In genomic region chr17:30950669-30951399, GRCh38 we compare ENCODE assay signal across 8 cellular contexts. TPM values are rescaled to one million over a fixed set of nuclear protein-coding genes. Genes with fewer than 3 reads are reported as not detected.
DNase-seq lines count a peak whose midpoint lies in the region; ATAC-seq and FAIRE-seq lines count a peak whose summit lies in the region.

No MANE protein-coding gene starts in this region.

- H3K27me3 Mint-ChIP-seq in stimulated activated naive B cell treated with anti-CD40 and anti-IgM and Interleukin-4, amounts not matched to agents 10 μg/mL and 1 μg/mL and 100 μg/mL, for 72 hours, result no peaks in the 10 kb centered on the region
- no peaks in the 10 kb centered on the region for H3K27me3 Mint-ChIP-seq in activated naive CD8-positive, alpha-beta T cell treated with anti-CD3 and anti-CD28 coated beads, Interleukin-2, amount 50 U/mL, for 24 hours

- no peaks in the 10 kb centered on the region for H3K9me3 Mint-ChIP-seq in stimulated activated naive B cell treated with anti-CD40 and anti-IgM and Interleukin-4, amounts not matched to agents 10 μg/mL and 1 μg/mL and 100 μg/mL, for 72 hours
- no peaks in the 10 kb centered on the region for H3K9me3 Mint-ChIP-seq in activated naive CD4-positive, alpha-beta T cell treated with anti-CD3 and anti-CD28 coated beads, Interleukin-2, amount 50 U/mL, for 72 hours
- no peaks in the 10 kb centered on the region for H3K9me3 Mint-ChIP-seq in activated naive CD8-positive, alpha-beta T cell treated with anti-CD3 and anti-CD28 coated beads, Interleukin-2, amount 50 U/mL, for 24 hours
- no peaks in the 10 kb centered on the region for H3K9me3 Mint-ChIP-seq in stimulated activated effector memory CD8-positive, alpha-beta T cell treated with anti-CD3 and anti-CD28 coated beads, Interleukin-12 subunit alpha, Interleukin-12 subunit beta, amount 100 ng/mL, for 72 hours

- peak; percentile 83 for FAIRE-seq in RCC 7860 (lab: Jason Lieb, UNC)

- H3K4me1 Mint-ChIP-seq in stimulated activated naive B cell treated with anti-CD40 and anti-IgM and Interleukin-4, amounts not matched to agents 10 μg/mL and 1 μg/mL and 100 μg/mL, for 72 hours, result peaks cover 33 to 68% of the 10 kb centered on the region in 2 donors
- peaks cover 3% of the 10 kb centered on the region for H3K4me1 Mint-ChIP-seq in activated naive CD8-positive, alpha-beta T cell treated with anti-CD3 and anti-CD28 coated beads, Interleukin-2, amount 50 U/mL, for 24 hours
- no peaks in the 10 kb centered on the region for H3K4me1 Mint-ChIP-seq in stimulated activated effector memory CD8-positive, alpha-beta T cell treated with anti-CD3 and anti-CD28 coated beads, Interleukin-12 subunit alpha, Interleukin-12 subunit beta, amount 100 ng/mL, for 72 hours

- intact Hi-C loops in Right ventricle myocardium superior (cut with DNase I), result no loop called here

- peak; percentile 85 for DNase-seq in HCEC 1CT
- peak; percentile 87 for DNase-seq in RCC 7860 (ENCODE audit: low spot score)
- peak; percentile 81 for DNase-seq in Right ventricle myocardium superior
- no peak for DNase-seq in stimulated activated naive B cell treated with anti-CD40 and anti-IgM and Interleukin-4, amounts not matched to agents 10 μg/mL and 1 μg/mL and 100 μg/mL, for 72 hours
- DNase-seq in activated naive CD4-positive, alpha-beta T cell treated with anti-CD3 and anti-CD28 coated beads, Interleukin-2, amount 50 U/mL, for 72 hours (ENCODE audit: low spot score in 2 of 2), result no peak
- DNase-seq in activated naive CD8-positive, alpha-beta T cell treated with anti-CD3 and anti-CD28 coated beads, Interleukin-2, amount 50 U/mL, for 24 hours, result no peak
- DNase-seq in stimulated activated effector memory CD8-positive, alpha-beta T cell treated with anti-CD3 and anti-CD28 coated beads, Interleukin-12 subunit alpha, Interleukin-12 subunit beta, amount 100 ng/mL, for 72 hours (ENCODE audit: low spot score in 2 of 2), result no peak

- H3K4me3 Mint-ChIP-seq in stimulated activated naive B cell treated with anti-CD40 and anti-IgM and Interleukin-4, amounts not matched to agents 10 μg/mL and 1 μg/mL and 100 μg/mL, for 72 hours, result no peak overlapping the region
- H3K4me3 Mint-ChIP-seq in activated naive CD8-positive, alpha-beta T cell treated with anti-CD3 and anti-CD28 coated beads, Interleukin-2, amount 50 U/mL, for 24 hours, result no peak overlapping the region
- no peak overlapping the region for H3K4me3 Mint-ChIP-seq in stimulated activated effector memory CD8-positive, alpha-beta T cell treated with anti-CD3 and anti-CD28 coated beads, Interleukin-12 subunit alpha, Interleukin-12 subunit beta, amount 100 ng/mL, for 72 hours

- ATAC-seq in Right ventricle myocardium superior (ENCODE audit: poor library complexity), result peak; percentile 84
- ATAC-seq in stimulated activated naive B cell treated with anti-CD40 and anti-IgM and Interleukin-4, amounts not matched to agents 10 μg/mL and 1 μg/mL and 100 μg/mL, for 72 hours (replicated peaks), result no peak
- no peak for ATAC-seq in activated naive CD4-positive, alpha-beta T cell treated with anti-CD3 and anti-CD28 coated beads, Interleukin-2, amount 50 U/mL, for 72 hours
- no peak for ATAC-seq in activated naive CD8-positive, alpha-beta T cell treated with anti-CD3 and anti-CD28 coated beads, Interleukin-2, amount 50 U/mL, for 24 hours
- ATAC-seq in stimulated activated effector memory CD8-positive, alpha-beta T cell treated with anti-CD3 and anti-CD28 coated beads, Interleukin-12 subunit alpha, Interleukin-12 subunit beta, amount 100 ng/mL, for 72 hours, result no peak
- ATAC-seq in GM19463 (IDR thresholded peaks at IDR 0.05; ENCODE audit: unreplicated experiment), result no peak

- peak overlapping the region; percentile 31 for H3K27ac Mint-ChIP-seq in stimulated activated naive B cell treated with anti-CD40 and anti-IgM and Interleukin-4, amounts not matched to agents 10 μg/mL and 1 μg/mL and 100 μg/mL, for 72 hours
- H3K27ac Mint-ChIP-seq in activated naive CD4-positive, alpha-beta T cell treated with anti-CD3 and anti-CD28 coated beads, Interleukin-2, amount 50 U/mL, for 72 hours, result peak overlapping the region in 1 of 2 donors; percentile 36
- H3K27ac Mint-ChIP-seq in activated naive CD8-positive, alpha-beta T cell treated with anti-CD3 and anti-CD28 coated beads, Interleukin-2, amount 50 U/mL, for 24 hours, result no peak overlapping the region
- H3K27ac Mint-ChIP-seq in stimulated activated effector memory CD8-positive, alpha-beta T cell treated with anti-CD3 and anti-CD28 coated beads, Interleukin-12 subunit alpha, Interleukin-12 subunit beta, amount 100 ng/mL, for 72 hours, result no peak overlapping the region

- H3K36me3 Mint-ChIP-seq in stimulated activated naive B cell treated with anti-CD40 and anti-IgM and Interleukin-4, amounts not matched to agents 10 μg/mL and 1 μg/mL and 100 μg/mL, for 72 hours, result peaks cover 29 to 35% of the 10 kb centered on the region in 2 donors
- no peaks in the 10 kb centered on the region for H3K36me3 Mint-ChIP-seq in activated naive CD4-positive, alpha-beta T cell treated with anti-CD3 and anti-CD28 coated beads, Interleukin-2, amount 50 U/mL, for 72 hours
- no peaks in the 10 kb centered on the region for H3K36me3 Mint-ChIP-seq in activated naive CD8-positive, alpha-beta T cell treated with anti-CD3 and anti-CD28 coated beads, Interleukin-2, amount 50 U/mL, for 24 hours (ENCODE audit: low read depth)
- no peaks in the 10 kb centered on the region for H3K36me3 Mint-ChIP-seq in stimulated activated effector memory CD8-positive, alpha-beta T cell treated with anti-CD3 and anti-CD28 coated beads, Interleukin-12 subunit alpha, Interleukin-12 subunit beta, amount 100 ng/mL, for 72 hours

RNA-seq across cellular contexts. Expression of gene RNF135, which starts 20.0 kb away (rescaled TPM):
- 4.7 TPM for total RNA-seq in Right ventricle myocardium superior
- total RNA-seq in activated naive CD4-positive, alpha-beta T cell treated with anti-CD3 and anti-CD28 coated beads, Interleukin-2, amount 50 U/mL, for 72 hours, result 1 to 10 TPM; 3.7 to 4.2 TPM

RNA-seq across cellular contexts. Expression of gene ADAP2, which starts 29.1 kb away (rescaled TPM):
- total RNA-seq in Right ventricle myocardium superior, result 7.6 TPM
- total RNA-seq in activated naive CD4-positive, alpha-beta T cell treated with anti-CD3 and anti-CD28 coated beads, Interleukin-2, amount 50 U/mL, for 72 hours, result 1 to 10 TPM in 1 of 2 donors, not detected in 1; 1.3 TPM

RNA-seq across cellular contexts. Expression of gene TEFM, which starts 44.8 kb away (rescaled TPM):
- total RNA-seq in Right ventricle myocardium superior, result 10.2 TPM
- 10 to 100 TPM in 1 of 2 donors, 1 to 10 TPM in 1; 9.9 to 12.1 TPM for total RNA-seq in activated naive CD4-positive, alpha-beta T cell treated with anti-CD3 and anti-CD28 coated beads, Interleukin-2, amount 50 U/mL, for 72 hours

Comparison
In these comparisons a context has a peak if more than half of its experiments do, and no peak if none do; other contexts are left out.
1. DNase-seq: peak in HCEC 1CT (single experiment), RCC 7860 (single experiment) and Right ventricle myocardium superior (single experiment); none in stimulated activated naive B cell treated with anti-CD40 and anti-IgM and Interleukin-4, amounts not matched to agents 10 μg/mL and 1 μg/mL and 100 μg/mL, for 72 hours (single experiment), activated naive CD4-positive, alpha-beta T cell treated with anti-CD3 and anti-CD28 coated beads, Interleukin-2, amount 50 U/mL, for 72 hours (0 of 2), activated naive CD8-positive, alpha-beta T cell treated with anti-CD3 and anti-CD28 coated beads, Interleukin-2, amount 50 U/mL, for 24 hours (single experiment) and stimulated activated effector memory CD8-positive, alpha-beta T cell treated with anti-CD3 and anti-CD28 coated beads, Interleukin-12 subunit alpha, Interleukin-12 subunit beta, amount 100 ng/mL, for 72 hours (0 of 2).